18 cellular contexts compared by ENCODE assay signal in genomic region chr4:48748949-48749596, GRCh38. TPM values are rescaled to one million over a fixed set of nuclear protein-coding genes. Genes with fewer than 3 reads are reported as not detected.
DNase-seq lines count a peak whose midpoint lies in the region; ATAC-seq and TF ChIP-seq lines count a peak whose summit lies in the region.
"Had no signal": no experiment of that assay in that cellular context is flagged by ENCODE, and none has a peak within 500 bp of the region (broad histone marks: within the 10 kb centered on the region; RNA-seq: fewer than 3 reads in every experiment).

No MANE protein-coding gene starts in this region.

- peak overlapping the region; percentile 45 for H3K27ac Mint-ChIP-seq in CD8-positive, alpha-beta T cell
- peak overlapping the region in 4 of 6 donors; percentile 26 to 47 (median 36) for H3K27ac Mint-ChIP-seq in naive B cell

- H3K9me3 Mint-ChIP-seq in CD8-positive, alpha-beta T cell: no peaks in the 10 kb centered on the region
- H3K9me3 Mint-ChIP-seq in naive B cell: peaks cover 0 to 6% (median 0%) of the 10 kb centered on the region in 7 donors
- H3K9me3 Mint-ChIP-seq: activated naive CD4-positive, alpha-beta T cell treated with anti-CD3 and anti-CD28 coated beads, Interleukin-2, amount 50 U/mL, for 24 hours; central memory CD8-positive, alpha-beta T cell had no signal

- no peaks in the 10 kb centered on the region for H3K27me3 Mint-ChIP-seq in CD8-positive, alpha-beta T cell (ENCODE audit: low read depth)
- H3K27me3 Mint-ChIP-seq in naive B cell: no peaks in the 10 kb centered on the region
- H3K27me3 Mint-ChIP-seq: activated naive CD4-positive, alpha-beta T cell treated with anti-CD3 and anti-CD28 coated beads, Interleukin-2, amount 50 U/mL, for 24 hours; central memory CD8-positive, alpha-beta T cell had no signal

- H3K4me3 ChIP-seq in CD8-positive, alpha-beta T cell (ENCODE audit: low read depth, low read length): no peak overlapping the region
- H3K4me3 ChIP-seq: thyroid gland had no signal

- H3K36me3 Mint-ChIP-seq in CD8-positive, alpha-beta T cell: peaks cover 7% of the 10 kb centered on the region
- H3K36me3 Mint-ChIP-seq in naive B cell: no peaks in the 10 kb centered on the region

- DNase-seq in CD8-positive, alpha-beta T cell: no peak
- DNase-seq in NCI-H226: peak; percentile 51
- peak in 1 of 2 donors; percentile 26 for DNase-seq in foreskin keratinocyte
- DNase-seq in naive B cell: no peak
- DNase-seq in NCI-H1092 treated with DMSO at 0.1 percent for 48 hours (lab: John Stamatoyannopoulos, UW): no peak
- DNase-seq in stimulated activated CD4-positive, alpha-beta T cell treated with anti-CD3 and anti-CD28 coated beads, Interleukin-4, amount 100 ng/mL, for 4 hours: no peak
- DNase-seq in cortex of kidney (lab: John Stamatoyannopoulos, UW): no peak
- DNase-seq: DMS153; foreskin melanocyte; mammary epithelial cell; NCI-H2029 treated with DMSO at 0.1 percent for 48 hours; stimulated activated CD4-positive, alpha-beta T cell treated with anti-CD3 and anti-CD28 coated beads, Interleukin-4, amount 100 ng/mL, for 24 hours; thyroid gland had no signal

- H3K36me3 ChIP-seq in CD8-positive, alpha-beta T cell (ENCODE audit: insufficient read depth, low read length): no peaks in the 10 kb centered on the region
- H3K36me3 ChIP-seq: thyroid gland had no signal

- intact Hi-C loops in CD8-positive, alpha-beta T cell (cut with DNase I, micrococcal nuclease): no loop called here

- POLR2A ChIA-PET in CD8-positive, alpha-beta T cell (lab: Charles Lee): interaction anchor here (1.5 kb wide), 1 partner anchor 54 kb away, joined by 3 read pairs; no protein-coding TSS in a partner anchor

- TF ChIP-seq CTCF in CD8-positive, alpha-beta T cell (IDR thresholded peaks at IDR 0.05): no peak
- TF ChIP-seq CTCF in foreskin keratinocyte (conservative IDR thresholded peaks at IDR 0.05): no peak

- H3K27me3 ChIP-seq in CD8-positive, alpha-beta T cell (ENCODE audit: insufficient read depth, low read length): no peaks in the 10 kb centered on the region
- no peaks in the 10 kb centered on the region for H3K27me3 ChIP-seq in foreskin keratinocyte
- H3K27me3 ChIP-seq: thyroid gland had no signal

- ATAC-seq in CD8-positive, alpha-beta T cell: no peak
- ATAC-seq in foreskin keratinocyte: peak; percentile 44
- no peak for ATAC-seq in naive B cell (ENCODE audit: low read depth in 2 of 2)
- ATAC-seq in HG03469 (IDR thresholded peaks at IDR 0.05; ENCODE audit: unreplicated experiment): no peak
- ATAC-seq: HCT116, Panc1 had no signal

- H3K27ac ChIP-seq in CD8-positive, alpha-beta T cell (ENCODE audit: low read depth, low read length): no peak overlapping the region
- H3K27ac ChIP-seq in foreskin keratinocyte: no peak overlapping the region
- H3K27ac ChIP-seq: thyroid gland had no signal

- peaks cover 78% of the 10 kb centered on the region for H3K4me1 Mint-ChIP-seq in CD8-positive, alpha-beta T cell (ENCODE audit: low read depth)
- H3K4me1 Mint-ChIP-seq in naive B cell: peaks cover 56 to 77% (median 75%) of the 10 kb centered on the region in 3 donors

- CTCF ChIA-PET in CD8-positive, alpha-beta T cell (lab: Charles Lee): interaction anchor here (1.3 kb wide), 1 partner anchor 20 kb away, joined by 3 read pairs; no protein-coding TSS in a partner anchor

- H3K4me1 ChIP-seq in CD8-positive, alpha-beta T cell (ENCODE audit: insufficient read depth, low read length): peaks cover 27% of the 10 kb centered on the region
- H3K4me1 ChIP-seq in foreskin keratinocyte: peaks cover 27% of the 10 kb centered on the region

- H3K9me3 ChIP-seq in CD8-positive, alpha-beta T cell (ENCODE audit: low read length): no peaks in the 10 kb centered on the region
- H3K9me3 ChIP-seq: thyroid gland had no signal

- no peak overlapping the region for H3K4me3 Mint-ChIP-seq in CD8-positive, alpha-beta T cell
- H3K4me3 Mint-ChIP-seq in naive B cell: peak overlapping the region in 2 of 8 donors; percentile 45 to 62
- H3K4me3 Mint-ChIP-seq: activated naive CD4-positive, alpha-beta T cell treated with anti-CD3 and anti-CD28 coated beads, Interleukin-2, amount 50 U/mL, for 24 hours; central memory CD8-positive, alpha-beta T cell had no signal

RNA-seq across cellular contexts. Expression of gene FRYL, which starts 31.0 kb away (rescaled TPM):
- total RNA-seq in CD8-positive, alpha-beta T cell: 10 to 100 TPM; 62.9 to 66.7 TPM
- 57.3 and 61.7 TPM in 2 replicates for total RNA-seq in foreskin keratinocyte
- polyA plus RNA-seq in foreskin keratinocyte (10.6 and 11.9 TPM in 2 replicates), naive B cell (ENCODE audit: low read depth in 6 of 6) (10 to 100 TPM; 24.4 to 49.5 (median 37.9) TPM)
